ENCODE assay signal across 24 cellular contexts in genomic region chr6:128857806-128858205, GRCh38.
"Had no signal": no experiment of that assay in that cellular context is flagged by ENCODE, and none has a peak within 500 bp of the region (broad histone marks: within the 10 kb centered on the region; RNA-seq: fewer than 3 reads in every experiment).

No MANE protein-coding gene starts in this region.

- H3K27ac ChIP-seq: coronary artery, epithelial cell of prostate, gastrocnemius medialis, heart right ventricle, left ventricle myocardium inferior, lower lobe of right lung had no signal

- H3K4me3 ChIP-seq: coronary artery, gastrocnemius medialis, heart right ventricle, left ventricle myocardium inferior, lower lobe of right lung, mucosa of descending colon had no signal

- DNase-seq: effector CD8-positive, alpha-beta T cell; effector memory CD8-positive, alpha-beta T cell; endodermal cell; erythroblast; foreskin fibroblast; foreskin melanocyte; gastrocnemius medialis; glutamatergic neuron; head of caudate nucleus; heart right ventricle; hypothalamus; immature natural killer cell; islet precursor cell; kidney; kidney glomerular epithelial cell; left colon; left ventricle myocardium inferior; lower lobe of right lung; mesenchymal stem cell; mucosa of descending colon had no signal

- H3K36me3 ChIP-seq: gastrocnemius medialis, heart right ventricle, left ventricle myocardium inferior, lower lobe of right lung had no signal

- H3K4me1 ChIP-seq: gastrocnemius medialis, heart right ventricle, left ventricle myocardium inferior, lower lobe of right lung had no signal

- ATAC-seq: effector memory CD8-positive, alpha-beta T cell; esophagus mucosa; gastrocnemius medialis; left colon; left lobe of liver; lower lobe of right lung; mucosa of descending colon had no signal

- H3K27me3 ChIP-seq: gastrocnemius medialis, heart right ventricle had no signal
